In genomic region chr7:33237034-33237433, GRCh38 we compare ENCODE assay signal across 21 cellular contexts.
DNase-seq lines count a peak whose midpoint lies in the region; ATAC-seq, FAIRE-seq and TF ChIP-seq lines count a peak whose summit lies in the region.
"Had no signal": no experiment of that assay in that cellular context is flagged by ENCODE, and none has a peak within 500 bp of the region (broad histone marks: within the 10 kb centered on the region; RNA-seq: fewer than 3 reads in every experiment).

No MANE protein-coding gene starts in this region.

- no peak for TF ChIP-seq POLR2A in H54 (IDR thresholded peaks at IDR 0.05; ENCODE audit: low read depth, low read length)

- no peak for TF ChIP-seq CTCF in GM13976 (IDR thresholded peaks at IDR 0.05; ENCODE audit: borderline replicate concordance, control extremely low read depth, extremely low read depth, insufficient read depth, missing control alignments)

- in situ Hi-C loops in GM13976 (cut with MboI; ENCODE audit: low sequenced_read_pairs, unreplicated experiment), result no loop called here

- no peak for ATAC-seq in left ventricle myocardium superior
- ATAC-seq: effector memory CD8-positive, alpha-beta T cell; gastroesophageal sphincter; psoas muscle had no signal

- peak; percentile 36 for FAIRE-seq in H54 (lab: Jason Lieb, UNC)
- FAIRE-seq: GM18507 had no signal

- intact Hi-C loops in left ventricle myocardium superior (cut with micrococcal nuclease), result no loop called here

- peak; percentile 7 for DNase-seq in GM13976 (ENCODE audit: low spot score)
- no peak for DNase-seq in H54 (ENCODE audit: insufficient read length, low spot score)
- DNase-seq in OCI-M1 (lab: John Stamatoyannopoulos, UW), result peak; percentile 10
- DNase-seq in foreskin melanocyte, result peak; percentile 38
- no peak for DNase-seq in left ventricle myocardium superior
- no peak for DNase-seq in NK-92 treated with Interleukin-12 subunit alpha and Interleukin-12 subunit beta, amount 100 ng/mL, for 24 hours (lab: John Stamatoyannopoulos, UW)
- DNase-seq in activated CD4-positive, CD25-positive, alpha-beta regulatory T cell (lab: John Stamatoyannopoulos, UW), result no peak
- DNase-seq: activated CD8-positive, alpha-beta memory T cell treated with anti-CD3 and anti-CD28 coated beads, Interleukin-2, amount 50 U/mL, for 4 hours; activated naive CD8-positive, alpha-beta T cell treated with anti-CD3 and anti-CD28 coated beads for 36 hours; C1 segment of cervical spinal cord; effector memory CD8-positive, alpha-beta T cell; HFFc6; kidney; MG63; NCI-H1694; NCI-H69; psoas muscle; SHP77 treated with DMSO at 0.1 percent for 48 hours; WERI-Rb-1 had no signal

Comparison
In these comparisons a context has a peak if more than half of its experiments do, and no peak if none do; other contexts are left out.
1. DNase-seq: peak in GM13976 (single experiment), OCI-M1 (single experiment) and foreskin melanocyte (single experiment); none in H54 (single experiment), left ventricle myocardium superior (single experiment), NK-92 treated with Interleukin-12 subunit alpha and Interleukin-12 subunit beta, amount 100 ng/mL, for 24 hours (single experiment) and activated CD4-positive, CD25-positive, alpha-beta regulatory T cell (0 of 4).